Comparison of ENCODE assay signal across 18 cellular contexts in genomic region chr6:36662827-36663256, GRCh38. TPM values are rescaled to one million over a fixed set of nuclear protein-coding genes. Genes with fewer than 3 reads are reported as not detected.
A peak's percentile ranks its signal among the peaks of the same experiment; 100 is the strongest.
DNase-seq lines count a peak whose midpoint lies in the region; ATAC-seq, FAIRE-seq and TF ChIP-seq lines count a peak whose summit lies in the region.
"Had no signal": no experiment of that assay in that cellular context is flagged by ENCODE, and none has a peak within 500 bp of the region (broad histone marks: within the 10 kb centered on the region; RNA-seq: fewer than 3 reads in every experiment).

No MANE protein-coding gene starts in this region.

- H3K4me2 ChIP-seq in DND-41 (ENCODE audit: insufficient read depth, low read length) = no peak overlapping the region
- H3K4me2 ChIP-seq in Karpas-422 (ENCODE audit: low read depth, low read length, poor library complexity, severe bottlenecking) = peak overlapping the region; percentile 38
- no peak overlapping the region for H3K4me2 ChIP-seq in K562 (ENCODE audit: insufficient read depth, low read length)

- ATAC-seq in DND-41 (ENCODE audit: insufficient read depth, low read depth) = peak; percentile 72
- no peak for ATAC-seq in K562
- peak; percentile 49 for ATAC-seq in naive thymus-derived CD4-positive, alpha-beta T cell
- no peak for ATAC-seq in activated CD4-positive, CD25-positive, alpha-beta regulatory T cell treated with anti-CD3 and anti-CD28 coated beads, Interleukin-2, amount 50 U/mL, for 24 hours
- ATAC-seq: lower lobe of right lung had no signal

- peak overlapping the region; percentile 13 to 66 (median 50) for H3K4me3 Mint-ChIP-seq in naive thymus-derived CD4-positive, alpha-beta T cell
- H3K4me3 Mint-ChIP-seq: CD8-positive, alpha-beta memory T cell had no signal

- POLR2A ChIA-PET in K562 (lab: Yijun Ruan, JAX) = interaction anchor here (0.6 to 1.9 kb wide), 10 partner anchors 9 to 336 kb away, joined by 3 to 7 read pairs (median 4); no protein-coding TSS in a partner anchor
- POLR2A ChIA-PET in naive thymus-derived CD4-positive, alpha-beta T cell (lab: Charles Lee) = interaction anchor here (0.6 to 1.0 kb wide), 3 partner anchors 10 to 1258 kb away, joined by 3 read pairs; no protein-coding TSS in a partner anchor

- H3K36me3 Mint-ChIP-seq in naive thymus-derived CD4-positive, alpha-beta T cell = no peaks in the 10 kb centered on the region
- H3K36me3 Mint-ChIP-seq: CD8-positive, alpha-beta memory T cell had no signal

- no peaks in the 10 kb centered on the region for H3K9me2 ChIP-seq in Karpas-422 (replicated peaks; ENCODE audit: insufficient read depth, low read length)

- FAIRE-seq in K562 (lab: Jason Lieb, UNC) = no peak

- H3K79me2 ChIP-seq in DND-41 (ENCODE audit: insufficient read depth, low read length) (no peaks in the 10 kb centered on the region), Karpas-422 (ENCODE audit: low read length) (no peaks in the 10 kb centered on the region), K562 (ENCODE audit: control insufficient read depth, insufficient read depth, low read length) (no peaks in the 10 kb centered on the region)

- CTCF ChIA-PET in K562 (lab: Yijun Ruan, JAX; ENCODE audit: low intra/inter-chr PET ratio) = no interaction called here
- CTCF ChIA-PET in naive thymus-derived CD4-positive, alpha-beta T cell (lab: Charles Lee) = interaction anchor here (1.1 to 1.7 kb wide), 4 partner anchors 9 to 48 kb away, joined by 3 to 7 read pairs (median 6); no protein-coding TSS in a partner anchor

- no TSS peak for BruUV-seq in K562 (replicated peaks; lab: Mats Ljungman, UMichigan)

- TF ChIP-seq CTCF in DND-41 (IDR thresholded peaks at IDR 0.05; ENCODE audit: borderline replicate concordance, extremely low read depth, low read length, poor library complexity, severe bottlenecking) (no peak), K562 (IDR thresholded peaks at IDR 0.05 in 2 of 3, conservative IDR thresholded peaks at IDR 0.05 in 1 of 3; ENCODE audit: insufficient read depth in 2 of 3, low read depth in 1 of 3, low read length in 3 of 3) (no peak), testis (IDR thresholded peaks at IDR 0.05) (no peak)

- peaks cover 10 to 33% (median 13%) of the 10 kb centered on the region in 5 donors for H3K27me3 Mint-ChIP-seq in naive thymus-derived CD4-positive, alpha-beta T cell

- WGBS in K562 (ENCODE audit: insufficient coverage, low coverage, missing lambda C conversion rate) = 22% methylated on average over 6 of the region's 6 CpGs
- WGBS in testis, 2 donors = 79 to 85% methylated on average over 6 of the region's 6 CpGs

- H3K27ac ChIP-seq in DND-41 (ENCODE audit: low read length) (no peak overlapping the region), Karpas-422 (ENCODE audit: low read length) (no peak overlapping the region), K562 (ENCODE audit: extremely low read depth, low read depth, low read length) (no peak overlapping the region), testis (no peak overlapping the region)
- no peak overlapping the region for H3K27ac ChIP-seq in naive thymus-derived CD4-positive, alpha-beta T cell (ENCODE audit: low read depth, low read length)
- H3K27ac ChIP-seq: lower lobe of right lung, spleen, thoracic aorta had no signal

- intact Hi-C loops in K562 (cut with micrococcal nuclease) (no loop called here), testis (cut with DNase I; ENCODE audit: low total_unique reads) (no loop called here)
- intact Hi-C loops in naive thymus-derived CD4-positive, alpha-beta T cell (cut with micrococcal nuclease) = loop anchor here in 1 of 2 donors (1.0 kb wide), 2 partner anchors 17 to 40 kb away; no protein-coding TSS in a partner anchor

- H4K20me1 ChIP-seq in DND-41 (ENCODE audit: insufficient read depth, low read length) (no peaks in the 10 kb centered on the region), Karpas-422 (ENCODE audit: insufficient read depth, low read depth, low read length) (peaks cover 15% of the 10 kb centered on the region; the same call in 1 of the 2 replicates), K562 (replicated peaks; ENCODE audit: control insufficient read depth, insufficient read depth, low read length) (peaks cover 7% of the 10 kb centered on the region; the same call in 1 of the 2 replicates)

- no peaks in the 10 kb centered on the region for H3K4me1 ChIP-seq in DND-41 (ENCODE audit: insufficient read depth, low read length)
- H3K4me1 ChIP-seq in Karpas-422 (ENCODE audit: low read length) = peaks cover 70% of the 10 kb centered on the region
- H3K4me1 ChIP-seq in K562 (replicated peaks in 1 of 2; ENCODE audit: control insufficient read depth in 2 of 2, insufficient read depth in 2 of 2, low read length in 2 of 2) = peaks cover 19% of the 10 kb centered on the region in 2 experiments
- H3K4me1 ChIP-seq in naive thymus-derived CD4-positive, alpha-beta T cell (ENCODE audit: control insufficient read depth in 2 of 2, insufficient read depth in 2 of 2, low read length in 2 of 2) = peaks cover 0 to 17% of the 10 kb centered on the region in 2 donors
- H3K4me1 ChIP-seq in testis = peaks cover 24% of the 10 kb centered on the region

- H2AFZ ChIP-seq in DND-41 (ENCODE audit: low read depth, low read length) = no peak overlapping the region
- no peak overlapping the region for H2AFZ ChIP-seq in Karpas-422 (ENCODE audit: low read length)
- H2AFZ ChIP-seq in K562 (ENCODE audit: low read depth, low read length) = no peak overlapping the region

- no peaks in the 10 kb centered on the region for H3K36me3 ChIP-seq in DND-41 (ENCODE audit: insufficient read depth, low read length)
- no peaks in the 10 kb centered on the region for H3K36me3 ChIP-seq in Karpas-422 (ENCODE audit: insufficient read depth, low read length)
- no peaks in the 10 kb centered on the region for H3K36me3 ChIP-seq in K562 (ENCODE audit: control insufficient read depth, insufficient read depth, low read length)
- no peaks in the 10 kb centered on the region for H3K36me3 ChIP-seq in naive thymus-derived CD4-positive, alpha-beta T cell (ENCODE audit: control insufficient read depth in 2 of 3, insufficient read depth in 3 of 3, low read length in 3 of 3)
- H3K36me3 ChIP-seq in testis (ENCODE audit: low read depth, missing control alignments) = no peaks in the 10 kb centered on the region
- H3K36me3 ChIP-seq: lower lobe of right lung, spleen, thoracic aorta had no signal

- peaks cover 4% of the 10 kb centered on the region for H3K27me3 ChIP-seq in DND-41 (ENCODE audit: insufficient read depth, low read length, poor library complexity)
- peaks cover 2% of the 10 kb centered on the region; the same call in 1 of the 2 replicates for H3K27me3 ChIP-seq in Karpas-422 (ENCODE audit: low read length)
- H3K27me3 ChIP-seq in K562 (ENCODE audit: control insufficient read depth in 2 of 2, insufficient read depth in 2 of 2, low read length in 2 of 2) = peaks cover 16 to 41% of the 10 kb centered on the region in 2 experiments; a peak in 4 of 5 replicates
- no peaks in the 10 kb centered on the region for H3K27me3 ChIP-seq in naive thymus-derived CD4-positive, alpha-beta T cell (ENCODE audit: control insufficient read depth in 2 of 2, insufficient read depth in 2 of 2, low read length in 2 of 2)
- H3K27me3 ChIP-seq in testis = no peaks in the 10 kb centered on the region

- peak; percentile 46 for DNase-seq in DND-41
- DNase-seq in Karpas-422 = peak; percentile 61
- no peak for DNase-seq in K562 (ENCODE audit: extremely low read depth in 1 of 4, low spot score in 3 of 4)
- peak in 4 of 9 donors; percentile 16 to 50 (median 21) for DNase-seq in naive thymus-derived CD4-positive, alpha-beta T cell
- DNase-seq in AG20443 (ENCODE audit: low spot score) = no peak
- no peak for DNase-seq in activated T-cell treated with anti-CD3 and anti-CD28 coated beads, Interleukin-2, amount 50 U/mL, for 48 hours
- DNase-seq in testis = no peak
- DNase-seq: activated naive CD4-positive, alpha-beta T cell; central memory CD4-positive, alpha-beta T cell; erythroblast; lower lobe of right lung; nucleus accumbens; spleen; T-helper 9 cell had no signal

- H3K9me3 ChIP-seq in DND-41 (ENCODE audit: insufficient read depth, low read length, severe bottlenecking) (no peaks in the 10 kb centered on the region), Karpas-422 (ENCODE audit: low read length) (no peaks in the 10 kb centered on the region), K562 (replicated peaks; ENCODE audit: control insufficient read depth, insufficient read depth, low read depth, low read length) (no peaks in the 10 kb centered on the region), testis (no peaks in the 10 kb centered on the region)
- no peaks in the 10 kb centered on the region for H3K9me3 ChIP-seq in naive thymus-derived CD4-positive, alpha-beta T cell (ENCODE audit: control insufficient read depth in 2 of 3, low read length in 3 of 3)
- H3K9me3 ChIP-seq: lower lobe of right lung, spleen, thoracic aorta had no signal

- no peak overlapping the region for H3K4me3 ChIP-seq in DND-41 (ENCODE audit: low read depth in 1 of 2, low read length in 2 of 2)
- no peak overlapping the region; the same call in 1 of the 2 replicates for H3K4me3 ChIP-seq in Karpas-422 (ENCODE audit: low read length)
- H3K4me3 ChIP-seq in K562 = no peak overlapping the region
- no peak overlapping the region for H3K4me3 ChIP-seq in naive thymus-derived CD4-positive, alpha-beta T cell (ENCODE audit: low read length)
- no peak overlapping the region for H3K4me3 ChIP-seq in testis
- H3K4me3 ChIP-seq: lower lobe of right lung, spleen, thoracic aorta had no signal

- H3K4me1 Mint-ChIP-seq in naive thymus-derived CD4-positive, alpha-beta T cell = peaks cover 0 to 20% (median 16%) of the 10 kb centered on the region in 7 donors

- H3K9ac ChIP-seq in DND-41 (ENCODE audit: low read depth, low read length) (no peak overlapping the region), Karpas-422 (ENCODE audit: low read length) (no peak overlapping the region), K562 (ENCODE audit: insufficient read depth in 1 of 2, low read depth in 2 of 2, low read length in 2 of 2) (no peak overlapping the region)

- TF ChIP-seq RAD21 in K562 (CRISPR knock-in tag; conservative IDR thresholded peaks at IDR 0.05 in 1 of 2, IDR thresholded peaks at IDR 0.05 in 1 of 2) = no peak

- no peaks in the 10 kb centered on the region for H3K9me1 ChIP-seq in K562 (ENCODE audit: control insufficient read depth, insufficient read depth, low read length)

- TF ChIP-seq POLR2A in K562 (conservative IDR thresholded peaks at IDR 0.05) (no peak), testis (IDR thresholded peaks at IDR 0.05) (no peak)

- in situ Hi-C loops in K562 (cut with MboI) = no loop called here

- peaks cover 0 to 1% (median 0%) of the 10 kb centered on the region in 11 donors for H3K9me3 Mint-ChIP-seq in naive thymus-derived CD4-positive, alpha-beta T cell
- H3K9me3 Mint-ChIP-seq: CD8-positive, alpha-beta memory T cell had no signal

- TF ChIP-seq EP300 in K562 (IDR thresholded peaks at IDR 0.05; ENCODE audit: low read length) = no peak

- H3K27ac Mint-ChIP-seq in naive thymus-derived CD4-positive, alpha-beta T cell = peak overlapping the region in 5 of 9 donors; percentile 35 to 80 (median 67)
- H3K27ac Mint-ChIP-seq: CD8-positive, alpha-beta memory T cell had no signal

RNA-seq across cellular contexts. Expression of gene CDKN1A, which starts 15.7 kb away (rescaled TPM):
- total RNA-seq in Karpas-422 (2014; rRNA removed; shearing (Covaris generic); ENCODE audit: low replicate concordance) = 4.5 and 6.8 TPM in 2 replicates
- total RNA-seq in K562 (2011; cell fraction: chromatin; rRNA removed; ENCODE audit: low replicate concordance) = 2.3 and 8.5 TPM in 2 replicates
- total RNA-seq in K562 (2011; cell fraction: nucleolus; rRNA removed) = 6.4 and 8.2 TPM in 2 replicates
- 5.9 and 9.0 TPM in 2 replicates for total RNA-seq in K562 (2011; cell fraction: nucleoplasm; rRNA removed)
- total RNA-seq in K562 (2014; rRNA removed) (5.1 and 5.6 TPM in 2 replicates), K562 (2014; rRNA removed; fragmentation: Illumina TruSeq; extraction: Trizol) (2.5 and 3.3 TPM in 2 replicates), K562 (2015; rRNA removed; fragmentation: Illumina TruSeq; extraction: Trizol) (2.1 TPM in 2 replicates), K562 (2021) (7.3 and 8.1 TPM in 2 replicates), testis (100 to 1,000 TPM; 154 TPM)
- polyA plus RNA-seq in K562 (2011; rRNA removed) (7.6 and 9.2 TPM in 2 replicates), K562 (2014; fragmentation: Illumina TruSeq; extraction: Trizol) (5.8 and 7.7 TPM in 2 replicates), K562 (2014; fragmentation: Nextera tagmentation; extraction: Ambion mirVana) (under 1 TPM; 0.25 to 0.49 TPM), K562 (2014; rRNA removed) (5.9 and 7.0 TPM in 2 replicates), testis (ENCODE audit: insufficient read depth, low read depth, low replicate concordance) (64.2 TPM)
- polyA plus RNA-seq in K562 (2011; cell fraction: cytosol; rRNA removed) = 10.9 and 18.9 TPM in 2 replicates
- polyA plus RNA-seq in K562 (2011; cell fraction: nucleus; rRNA removed) = 9.1 and 12.7 TPM in 2 replicates
- polyA plus RNA-seq in K562 (2012) = 8.9 and 18.7 TPM in 2 replicates
- polyA minus RNA-seq in K562 (2011; rRNA and poly(A)+ RNA removed) = 2.5 and 3.7 TPM in 2 replicates
- 3.7 and 5.2 TPM in 2 replicates for polyA minus RNA-seq in K562 (2011; cell fraction: cytosol; rRNA and poly(A)+ RNA removed)
- 3.1 and 4.0 TPM in 2 replicates for polyA minus RNA-seq in K562 (2011; cell fraction: nucleus; rRNA and poly(A)+ RNA removed)
- total RNA-seq in naive thymus-derived CD4-positive, alpha-beta T cell = 100 to 1,000 TPM in 2 of 5 experiments, 10 to 100 TPM in 1, 1 to 10 TPM in 2; 1.5 to 156 (median 53.6) TPM
- under 1 TPM; 0.08 to 0.19 TPM for polyA plus RNA-seq in naive thymus-derived CD4-positive, alpha-beta T cell

RNA-seq across cellular contexts. Expression of gene RAB44, which starts 34.8 kb away (rescaled TPM):
- total RNA-seq in Karpas-422 (2014; rRNA removed; shearing (Covaris generic); ENCODE audit: low replicate concordance) = not detected in 2 replicates
- not detected in 2 replicates for total RNA-seq in K562 (2011; cell fraction: chromatin; rRNA removed; ENCODE audit: low replicate concordance)
- total RNA-seq in K562 (2011; cell fraction: nucleolus; rRNA removed) = 0.17 TPM in 1 of 2 replicates, not detected in the other
- not detected in 2 replicates for total RNA-seq in K562 (2011; cell fraction: nucleoplasm; rRNA removed)
- total RNA-seq in K562 (2014; rRNA removed) (not detected in 2 replicates), K562 (2014; rRNA removed; fragmentation: Illumina TruSeq; extraction: Trizol) (not detected in 2 replicates), K562 (2015; rRNA removed; fragmentation: Illumina TruSeq; extraction: Trizol) (not detected in 2 replicates), K562 (2021) (not detected in 2 replicates), testis (under 1 TPM; 0.24 to 0.56 TPM)
- polyA plus RNA-seq in K562 (2011; rRNA removed) (not detected in 2 replicates), K562 (2014; fragmentation: Illumina TruSeq; extraction: Trizol) (not detected in 2 replicates), K562 (2014; fragmentation: Nextera tagmentation; extraction: Ambion mirVana) (not detected), K562 (2014; rRNA removed) (not detected in 2 replicates), testis (ENCODE audit: insufficient read depth, low read depth, low replicate concordance) (0.09 TPM)
- polyA plus RNA-seq in K562 (2011; cell fraction: cytosol; rRNA removed) = not detected in 2 replicates
- not detected in 2 replicates for polyA plus RNA-seq in K562 (2011; cell fraction: nucleus; rRNA removed)
- 0.10 TPM in 1 of 2 replicates, not detected in the other for polyA plus RNA-seq in K562 (2012)
- not detected in 2 replicates for polyA minus RNA-seq in K562 (2011; rRNA and poly(A)+ RNA removed)
- not detected in 2 replicates for polyA minus RNA-seq in K562 (2011; cell fraction: cytosol; rRNA and poly(A)+ RNA removed)
- not detected in 2 replicates for polyA minus RNA-seq in K562 (2011; cell fraction: nucleus; rRNA and poly(A)+ RNA removed)
- 10 to 100 TPM in 1 of 5 experiments, 1 to 10 TPM in 1, under 1 TPM in 1, not detected in 2; 0.07 to 10.1 (median 1.8) TPM for total RNA-seq in naive thymus-derived CD4-positive, alpha-beta T cell
- polyA plus RNA-seq in naive thymus-derived CD4-positive, alpha-beta T cell = not detected
- total RNA-seq: activated CD8-positive, alpha-beta memory T cell treated with anti-CD3 and anti-CD28 coated beads for 36 hours; CD8-positive, alpha-beta memory T cell had no signal
- polyA plus RNA-seq: CD8-positive, alpha-beta memory T cell had no signal

Comparison
In these comparisons a context has a peak if more than half of its experiments do, and no peak if none do; other contexts are left out.
1. ATAC-seq: peak in DND-41 (single experiment) and naive thymus-derived CD4-positive, alpha-beta T cell (single experiment); none in K562 (single experiment) and activated CD4-positive, CD25-positive, alpha-beta regulatory T cell treated with anti-CD3 and anti-CD28 coated beads, Interleukin-2, amount 50 U/mL, for 24 hours (0 of 2).
2. DNase-seq: peak in DND-41 (single experiment) and Karpas-422 (single experiment); none in K562 (0 of 4), AG20443 (single experiment), activated T-cell treated with anti-CD3 and anti-CD28 coated beads, Interleukin-2, amount 50 U/mL, for 48 hours (0 of 2) and testis (single experiment).